ENCODE assay signal across 8 cellular contexts in genomic region chr12:56632701-56633464, GRCh38. TPM values are rescaled to one million over a fixed set of nuclear protein-coding genes. Genes with fewer than 3 reads are reported as not detected.
A peak's percentile ranks its signal among the peaks of the same experiment; 100 is the strongest.
DNase-seq lines count a peak whose midpoint lies in the region; ATAC-seq and TF ChIP-seq lines count a peak whose summit lies in the region.

No MANE protein-coding gene starts in this region.

- H3K9ac ChIP-seq in HUES64 (ENCODE audit: low read depth, low read length) (no peak overlapping the region), muscle layer of colon (ENCODE audit: low read length) (peak overlapping the region; percentile 86)

- H3K4me3 ChIP-seq in HUES64 (ENCODE audit: low read length): peak overlapping the region; percentile 40
- peak overlapping the region; percentile 9 to 30 for H3K4me3 ChIP-seq in cardiac fibroblast (replicated peaks in 1 of 2; ENCODE audit: low read depth in 2 of 2, low read length in 2 of 2)
- peak overlapping the region in 1 of 2 donors; percentile 88 for H3K4me3 ChIP-seq in muscle layer of colon (ENCODE audit: low read depth in 1 of 2, low read length in 2 of 2)

- peak; percentile 15 to 37 for DNase-seq in cardiac fibroblast (ENCODE audit: low read depth in 2 of 2)

- 63% methylated on average over 2 of the region's 3 CpGs for WGBS in HUES64

- TF ChIP-seq CTCF in 22Rv1 (IDR thresholded peaks at IDR 0.05): no peak
- no peak for TF ChIP-seq CTCF in cardiac fibroblast (IDR thresholded peaks at IDR 0.05; ENCODE audit: low read depth, low read length)

- no peak for TF ChIP-seq POLR2A in GM18505 (IDR thresholded peaks at IDR 0.05; ENCODE audit: borderline replicate concordance, extremely low read depth, insufficient read depth, insufficient read length)

- H3K36me3 ChIP-seq in HUES64 (ENCODE audit: insufficient read depth, low read length) (peaks cover 8% of the 10 kb centered on the region), muscle layer of colon (ENCODE audit: insufficient read depth, low read length) (peaks cover 7% of the 10 kb centered on the region)

- no peaks in the 10 kb centered on the region for H3K9me3 ChIP-seq in HUES64 (ENCODE audit: insufficient read depth, low read depth, low read length)
- H3K9me3 ChIP-seq in muscle layer of colon (ENCODE audit: low read length): no peaks in the 10 kb centered on the region

- H3K27ac ChIP-seq in 22Rv1: peak overlapping the region; percentile 96
- H3K27ac ChIP-seq in HUES64 (ENCODE audit: low read depth, low read length): no peak overlapping the region
- peak overlapping the region; percentile 30 for H3K27ac ChIP-seq in muscle layer of colon (ENCODE audit: low read depth, low read length)

- H3K4me1 ChIP-seq in HUES64 (ENCODE audit: insufficient read depth, low read length): peaks cover 41% of the 10 kb centered on the region
- H3K4me1 ChIP-seq in muscle layer of colon (ENCODE audit: insufficient read depth, low read length): peaks cover 53% of the 10 kb centered on the region

- no peaks in the 10 kb centered on the region for H3K27me3 ChIP-seq in HUES64 (ENCODE audit: insufficient read depth, low read length)
- no peaks in the 10 kb centered on the region for H3K27me3 ChIP-seq in muscle layer of colon (ENCODE audit: control insufficient read depth in 1 of 2, insufficient read depth in 2 of 2, low read length in 2 of 2)

- no peak for ATAC-seq in GM19455 (IDR thresholded peaks at IDR 0.05; ENCODE audit: unreplicated experiment)
- ATAC-seq in GM18870 (IDR thresholded peaks at IDR 0.05; ENCODE audit: unreplicated experiment): no peak
- no peak for ATAC-seq in GM18505 (IDR thresholded peaks at IDR 0.05; ENCODE audit: unreplicated experiment)
- no peak for ATAC-seq in GM18867 (IDR thresholded peaks at IDR 0.05; ENCODE audit: unreplicated experiment)

RNA-seq across cellular contexts. Expression of gene BAZ2A, which starts 2.8 kb away (rescaled TPM):
- polyA plus RNA-seq in HUES64 (2013, experiment 1 of 2): 53.3 TPM
- polyA plus RNA-seq in HUES64 (2013, experiment 2 of 2): 58.5 TPM

RNA-seq across cellular contexts. Expression of gene ATP5F1B, which starts 12.9 kb away (rescaled TPM):
- 774 TPM for polyA plus RNA-seq in HUES64 (2013, experiment 1 of 2)
- 792 TPM for polyA plus RNA-seq in HUES64 (2013, experiment 2 of 2)

RNA-seq across cellular contexts. Expression of gene PTGES3, which starts 55.2 kb away (rescaled TPM):
- 371 TPM for polyA plus RNA-seq in HUES64 (2013, experiment 1 of 2)
- 392 TPM for polyA plus RNA-seq in HUES64 (2013, experiment 2 of 2)
